In genomic region chr20:17524551-17524950, GRCh38 we compare ENCODE assay signal across 25 cellular contexts.
"Had no signal": no experiment of that assay in that cellular context is flagged by ENCODE, and none has a peak within 500 bp of the region (broad histone marks: within the 10 kb centered on the region; RNA-seq: fewer than 3 reads in every experiment).

No MANE protein-coding gene starts in this region.

- H3K4me1 Mint-ChIP-seq: stimulated activated memory B cell treated with anti-CD40 and anti-IgM and Interleukin-4, amounts not matched to agents 10 μg/mL and 1 μg/mL and 100 μg/mL, for 72 hours had no signal

- DNase-seq: dermis blood vessel endothelial cell; effector memory CD4-positive, alpha-beta T cell; erythroblast; foreskin fibroblast; gastrocnemius medialis; head of caudate nucleus; left colon; left ventricle myocardium superior; lower lobe of right lung; natural killer cell; occipital lobe; ovary; posterior cingulate gyrus; psoas muscle; right cardiac atrium; stimulated activated CD4-positive, alpha-beta T cell treated with anti-CD3 and anti-CD28 coated beads, Interleukin-2, amount 100 ng/mL, for 24 hours; stimulated activated CD4-positive, alpha-beta T cell treated with anti-CD3 and anti-CD28 coated beads, Interleukin-4, amount 100 ng/mL, for 24 hours; stimulated activated naive CD8-positive, alpha-beta T cell treated with anti-CD3 and anti-CD28 coated beads, Interleukin-15, Interleukin-2, amounts not matched to agents 100 U/mL and 50 U/mL, for 24 hours; substantia nigra; testis; tibial artery; upper lobe of right lung; uterus had no signal

- ATAC-seq: gastrocnemius medialis; left colon; left ventricle myocardium superior; lower lobe of right lung; natural killer cell; psoas muscle; right cardiac atrium; stimulated activated memory B cell treated with anti-CD40 and anti-IgM and Interleukin-4, amounts not matched to agents 10 μg/mL and 1 μg/mL and 100 μg/mL, for 72 hours; stimulated activated naive CD8-positive, alpha-beta T cell treated with anti-CD3 and anti-CD28 coated beads, Interleukin-15, Interleukin-2, amounts not matched to agents 100 U/mL and 50 U/mL, for 24 hours; upper lobe of right lung had no signal

- H3K4me3 Mint-ChIP-seq: memory B cell; natural killer cell; stimulated activated memory B cell treated with anti-CD40 and anti-IgM and Interleukin-4, amounts not matched to agents 10 μg/mL and 1 μg/mL and 100 μg/mL, for 72 hours had no signal

- H3K9me3 Mint-ChIP-seq: natural killer cell; stimulated activated memory B cell treated with anti-CD40 and anti-IgM and Interleukin-4, amounts not matched to agents 10 μg/mL and 1 μg/mL and 100 μg/mL, for 72 hours had no signal

- H3K36me3 Mint-ChIP-seq: natural killer cell; stimulated activated memory B cell treated with anti-CD40 and anti-IgM and Interleukin-4, amounts not matched to agents 10 μg/mL and 1 μg/mL and 100 μg/mL, for 72 hours had no signal

- H3K27ac Mint-ChIP-seq: memory B cell; natural killer cell; stimulated activated memory B cell treated with anti-CD40 and anti-IgM and Interleukin-4, amounts not matched to agents 10 μg/mL and 1 μg/mL and 100 μg/mL, for 72 hours had no signal
